In genomic region chr9:113564804-113565237, GRCh38 we compare ENCODE assay signal across 8 cellular contexts.
DNase-seq lines count a peak whose midpoint lies in the region; ATAC-seq and TF ChIP-seq lines count a peak whose summit lies in the region.

No MANE protein-coding gene starts in this region.

- peaks cover 2% of the 10 kb centered on the region for H3K27me3 Mint-ChIP-seq in GM23338 (ENCODE audit: insufficient read depth, low read depth, poor library complexity)

- no peaks in the 10 kb centered on the region for H3K9me3 ChIP-seq in muscle layer of duodenum (ENCODE audit: control insufficient read depth in 1 of 2, low read length in 2 of 2)

- no peaks in the 10 kb centered on the region for H3K36me3 Mint-ChIP-seq in GM23338 (ENCODE audit: low read depth)

- peaks cover 22% of the 10 kb centered on the region for H3K4me1 Mint-ChIP-seq in GM23338

- peak overlapping the region; percentile 97 for H2AFZ ChIP-seq in GM23338

- peak overlapping the region; percentile 69 for H3K4me3 ChIP-seq in GM23338
- peak overlapping the region; percentile 21 to 60 for H3K4me3 ChIP-seq in muscle layer of duodenum (ENCODE audit: low read depth in 1 of 2, low read length in 2 of 2)

- peak overlapping the region; percentile 73 for H3K4me3 Mint-ChIP-seq in GM23338

- peak; percentile 78 for DNase-seq in GM23338 (ENCODE audit: low spot score)
- peak; percentile 80 for DNase-seq in RPMI7951 (ENCODE audit: low read depth)
- DNase-seq in fibroblast of gingiva (ENCODE audit: low read depth): peak; percentile 84
- no peak for DNase-seq in cortex of kidney (lab: John Stamatoyannopoulos, UW)
- DNase-seq in NK-92 treated with Interleukin-12 subunit alpha and Interleukin-12 subunit beta, amount 100 ng/mL, for 24 hours (lab: John Stamatoyannopoulos, UW): no peak
- no peak for DNase-seq in DMS114 treated with DMSO at 0.1 percent for 48 hours (lab: John Stamatoyannopoulos, UW; ENCODE audit: unreplicated experiment)
- DNase-seq in GOT3 (lab: John Stamatoyannopoulos, UW): no peak

- TF ChIP-seq CTCF in GM23338 (conservative IDR thresholded peaks at IDR 0.05; ENCODE audit: low read depth in 2 of 2): no peak

- peak overlapping the region; percentile 96 for H3K4me2 ChIP-seq in GM23338

- H3K36me3 ChIP-seq in GM23338 (ENCODE audit: insufficient read depth) (no peaks in the 10 kb centered on the region), muscle layer of duodenum (ENCODE audit: control insufficient read depth in 1 of 2, insufficient read depth in 2 of 2, low read length in 2 of 2) (no peaks in the 10 kb centered on the region)

- H3K4me1 ChIP-seq in GM23338 (ENCODE audit: insufficient read depth) (peaks cover 5% of the 10 kb centered on the region; the same call in 1 of the 2 replicates), muscle layer of duodenum (ENCODE audit: control insufficient read depth in 1 of 2, insufficient read depth in 2 of 2, low read length in 2 of 2) (peaks cover 16 to 48% of the 10 kb centered on the region in 2 donors)

- peak; percentile 94 for ATAC-seq in GM23338

- no peaks in the 10 kb centered on the region for H3K27me3 ChIP-seq in GM23338 (ENCODE audit: insufficient read depth)
- H3K27me3 ChIP-seq in muscle layer of duodenum (ENCODE audit: low read depth, low read length): no peaks in the 10 kb centered on the region

- H3K9me3 Mint-ChIP-seq in GM23338: no peaks in the 10 kb centered on the region

- H4K20me1 ChIP-seq in GM23338 (replicated peaks; ENCODE audit: insufficient read depth): no peaks in the 10 kb centered on the region

- H3F3A ChIP-seq in GM23338 (replicated peaks; ENCODE audit: low read depth): no peaks in the 10 kb centered on the region

- H3K27ac ChIP-seq in GM23338 (ENCODE audit: low read depth): no peak overlapping the region
- H3K27ac ChIP-seq in muscle layer of duodenum (ENCODE audit: low read length): peak overlapping the region; percentile 54

- no peaks in the 10 kb centered on the region for H3K9me2 ChIP-seq in GM23338 (ENCODE audit: insufficient read depth)

- no peak overlapping the region; the same call in 1 of the 2 replicates for H3K27ac Mint-ChIP-seq in GM23338

- no peaks in the 10 kb centered on the region for H3K79me2 ChIP-seq in GM23338 (replicated peaks; ENCODE audit: insufficient read depth)

TF ChIP-seq in GM23338, 12 proteins besides CTCF, POLR2A, EP300 and RAD21:
- peak; percentile 53 for TF ChIP-seq POLR2AphosphoS5 (IDR thresholded peaks at IDR 0.05; ENCODE audit: low read depth)
- no peak for TF ChIP-seq EZH2phosphoT487 (IDR thresholded peaks at IDR 0.05; ENCODE audit: unreplicated experiment)
- no peak for TF ChIP-seq ZNF462 (CRISPR knock-in tag; IDR thresholded peaks at IDR 0.05)

Comparison
In these comparisons a context has a peak if more than half of its experiments do, and no peak if none do; other contexts are left out.
1. DNase-seq: peak in GM23338 (single experiment), RPMI7951 (single experiment) and fibroblast of gingiva (single experiment); none in cortex of kidney (single experiment), NK-92 treated with Interleukin-12 subunit alpha and Interleukin-12 subunit beta, amount 100 ng/mL, for 24 hours (single experiment), DMS114 treated with DMSO at 0.1 percent for 48 hours (single experiment) and GOT3 (single experiment).